In the genomic region with DNA sequence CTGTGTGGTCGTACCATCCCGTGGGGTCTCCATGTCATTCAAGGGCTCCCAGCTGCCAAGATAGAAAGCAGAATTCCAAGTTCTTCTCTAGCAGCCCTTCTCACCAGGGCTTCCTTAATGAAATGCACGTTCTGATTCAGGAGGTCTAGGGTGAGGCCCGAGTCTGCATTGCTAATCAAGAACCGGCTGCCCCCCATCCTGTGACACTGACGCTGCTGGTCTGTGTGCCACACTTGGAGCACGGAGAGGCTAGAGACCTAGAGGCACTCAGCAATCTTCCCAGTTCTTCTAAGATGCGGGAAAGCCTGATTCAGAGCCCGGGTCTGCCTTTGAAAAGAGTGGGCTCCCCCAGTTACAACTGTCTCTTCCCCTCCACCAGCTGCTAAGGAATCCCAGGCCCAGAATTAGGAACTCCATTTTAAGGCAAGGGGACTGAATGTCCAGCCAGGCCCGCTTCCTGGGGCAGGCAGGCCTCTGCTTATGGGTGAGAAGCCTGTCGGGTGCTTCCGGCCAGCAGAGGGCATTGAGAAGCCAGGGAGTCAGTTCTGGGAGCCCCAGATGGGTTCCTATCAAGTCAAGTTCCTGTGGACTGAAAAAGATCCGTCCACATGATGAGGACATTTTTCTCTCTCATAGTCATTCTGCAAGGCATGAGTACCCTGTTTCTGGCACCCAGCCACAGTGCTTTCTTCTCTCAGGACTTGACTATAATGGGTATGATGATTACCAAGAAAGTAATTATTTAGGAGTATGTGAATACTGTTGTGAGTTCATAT, we compare ENCODE assay signal across 8 cellular contexts.
DNase-seq lines count a peak whose midpoint lies in the region; ATAC-seq and TF ChIP-seq lines count a peak whose summit lies in the region.

No MANE protein-coding gene starts in this region.

- H3K4me3 ChIP-seq in OCI-LY3 (ENCODE audit: low read length) (no peak overlapping the region), mesendoderm (ENCODE audit: low read length) (no peak overlapping the region)
- no peak overlapping the region for H3K4me3 ChIP-seq in effector memory CD4-positive, alpha-beta T cell (ENCODE audit: insufficient read depth, low read depth, low read length, poor library complexity, severe bottlenecking)

- H2BK15ac ChIP-seq in mesendoderm (replicated peaks; ENCODE audit: low read depth): no peak overlapping the region

- WGBS in mesendoderm (ENCODE audit: extremely low coverage, insufficient coverage, low lambda C conversion rate): no CpG with 5 or more reads among the region's 13 CpGs

- H2AK5ac ChIP-seq in mesendoderm (ENCODE audit: low read length): no peak overlapping the region

- H3K27me3 ChIP-seq in OCI-LY3 (ENCODE audit: low read depth, low read length) (peaks cover 44% of the 10 kb centered on the region), mesendoderm (ENCODE audit: insufficient read depth, low read length, poor library complexity) (no peaks in the 10 kb centered on the region)
- H3K27me3 ChIP-seq in effector memory CD4-positive, alpha-beta T cell (replicated peaks; ENCODE audit: control insufficient read depth, insufficient read depth, low read length, poor library complexity, severe bottlenecking): no peaks in the 10 kb centered on the region

- H3K23ac ChIP-seq in mesendoderm (ENCODE audit: low read length): no peak overlapping the region

- H3K36me3 ChIP-seq in OCI-LY3 (replicated peaks; ENCODE audit: low read depth, low read length) (no peaks in the 10 kb centered on the region), mesendoderm (ENCODE audit: control insufficient read depth, insufficient read depth, low read length) (peaks cover 2% of the 10 kb centered on the region)
- H3K36me3 ChIP-seq in effector memory CD4-positive, alpha-beta T cell (ENCODE audit: control insufficient read depth, insufficient read depth, low read length): no peaks in the 10 kb centered on the region

- H3K79me2 ChIP-seq in OCI-LY3 (ENCODE audit: low read length): no peaks in the 10 kb centered on the region
- no peaks in the 10 kb centered on the region for H3K79me2 ChIP-seq in mesendoderm (ENCODE audit: control insufficient read depth, insufficient read depth, low read length)

- no peak overlapping the region for H2AFZ ChIP-seq in OCI-LY3 (ENCODE audit: low read depth, low read length)

- H3K4me2 ChIP-seq in OCI-LY3 (ENCODE audit: low read length): no peak overlapping the region
- no peak overlapping the region for H3K4me2 ChIP-seq in mesendoderm (ENCODE audit: low read length)

- no peak overlapping the region for H4K5ac ChIP-seq in mesendoderm (ENCODE audit: low read length)

- no peak for ATAC-seq in GM21515 (IDR thresholded peaks at IDR 0.05; ENCODE audit: unreplicated experiment)
- no peak for ATAC-seq in HG02623 (IDR thresholded peaks at IDR 0.05; ENCODE audit: unreplicated experiment)

- peaks cover 15% of the 10 kb centered on the region; the same call in 1 of the 2 replicates for H3K9me3 ChIP-seq in OCI-LY3 (ENCODE audit: insufficient read depth, low read length)
- no peaks in the 10 kb centered on the region for H3K9me3 ChIP-seq in effector memory CD4-positive, alpha-beta T cell (ENCODE audit: control insufficient read depth, low read length)

- DNase-seq in NCI-H748 (lab: John Stamatoyannopoulos, UW; ENCODE audit: unreplicated experiment) (peak; percentile 38), NCI-H748 treated with DMSO at 0.1 percent for 48 hours (lab: John Stamatoyannopoulos, UW) (no peak), epidermal melanocyte (ENCODE audit: insufficient read length, low spot score) (peak; percentile 77), mesendoderm (peak; percentile 79)
- no peak for DNase-seq in effector memory CD4-positive, alpha-beta T cell

- no peak overlapping the region for H2BK5ac ChIP-seq in mesendoderm (ENCODE audit: low read length)

- H4K20me1 ChIP-seq in OCI-LY3 (ENCODE audit: insufficient read depth, low read length): no peaks in the 10 kb centered on the region

- H4K8ac ChIP-seq in mesendoderm (ENCODE audit: low read depth, low read length): no peak overlapping the region

- H3K27ac ChIP-seq in OCI-LY3 (ENCODE audit: low read length): no peak overlapping the region
- no peak overlapping the region for H3K27ac ChIP-seq in mesendoderm (ENCODE audit: low read depth, low read length)
- H3K27ac ChIP-seq in effector memory CD4-positive, alpha-beta T cell (ENCODE audit: insufficient read depth, low read length, poor library complexity, severe bottlenecking): no peak overlapping the region

- no peaks in the 10 kb centered on the region for H3K79me1 ChIP-seq in mesendoderm (ENCODE audit: low read length)

- no peak overlapping the region for H3K4ac ChIP-seq in mesendoderm (ENCODE audit: low read depth, low read length)

- H3K18ac ChIP-seq in mesendoderm (ENCODE audit: low read length): no peak overlapping the region

- peak; percentile 32 for TF ChIP-seq CTCF in OCI-LY3 (IDR thresholded peaks at IDR 0.05; ENCODE audit: low read depth, low read length)

- H3K9ac ChIP-seq in OCI-LY3 (ENCODE audit: low read length): no peak overlapping the region
- H3K9ac ChIP-seq in mesendoderm (ENCODE audit: low read length): no peak overlapping the region

- no peak overlapping the region for H2BK120ac ChIP-seq in mesendoderm (ENCODE audit: low read depth, low read length)

- no peak overlapping the region for H3K56ac ChIP-seq in mesendoderm (ENCODE audit: low read length)

- 0 out of 2 replicates have a peak, but pooled peaks cover 4% of the 10 kb centered on the region for H3K4me1 ChIP-seq in OCI-LY3 (ENCODE audit: low read length)
- H3K4me1 ChIP-seq in mesendoderm (ENCODE audit: control insufficient read depth, low read depth, low read length): no peaks in the 10 kb centered on the region
- no peaks in the 10 kb centered on the region for H3K4me1 ChIP-seq in effector memory CD4-positive, alpha-beta T cell (ENCODE audit: control insufficient read depth, insufficient read depth, low read length, poor library complexity, severe bottlenecking)

Comparison
In these comparisons a context has a peak if more than half of its experiments do, and no peak if none do; other contexts are left out.
1. DNase-seq: peak in NCI-H748 (single experiment), epidermal melanocyte (single experiment) and mesendoderm (single experiment); none in NCI-H748 treated with DMSO at 0.1 percent for 48 hours (single experiment) and effector memory CD4-positive, alpha-beta T cell (0 of 3).